9 cellular contexts compared by ENCODE assay signal in genomic region chr11:86799680-86800075, GRCh38. TPM values are rescaled to one million over a fixed set of nuclear protein-coding genes. Genes with fewer than 3 reads are reported as not detected.
DNase-seq lines count a peak whose midpoint lies in the region; ATAC-seq and TF ChIP-seq lines count a peak whose summit lies in the region.
"Had no signal": no experiment of that assay in that cellular context is flagged by ENCODE, and none has a peak within 500 bp of the region (broad histone marks: within the 10 kb centered on the region; RNA-seq: fewer than 3 reads in every experiment).

No MANE protein-coding gene starts in this region.

- H3K27ac Mint-ChIP-seq in T-helper 1 cell treated with Interleukin-12 subunit alpha and Interleukin-12 subunit beta and Interleukin-4 antibody, amounts not matched to agents 30 μg/mL and 1 μg/mL, for 36 hours = no peak overlapping the region

- no peaks in the 10 kb centered on the region for H3K27me3 ChIP-seq in breast epithelium
- peaks cover 41% of the 10 kb centered on the region for H3K27me3 ChIP-seq in thymus (ENCODE audit: control insufficient read depth, insufficient read depth)

- no peaks in the 10 kb centered on the region for H3K36me3 Mint-ChIP-seq in T-helper 1 cell treated with Interleukin-12 subunit alpha and Interleukin-12 subunit beta and Interleukin-4 antibody, amounts not matched to agents 30 μg/mL and 1 μg/mL, for 36 hours (ENCODE audit: low read depth)

- H3K4me3 ChIP-seq in breast epithelium = peak overlapping the region; percentile 71 to 98 (median 79)
- no peak overlapping the region for H3K4me3 ChIP-seq in thymus (ENCODE audit: low read length)

- peak overlapping the region; percentile 60 to 89 for H3K27ac ChIP-seq in breast epithelium
- peak overlapping the region; percentile 6 for H3K27ac ChIP-seq in thymus (ENCODE audit: low read depth)

- 53% methylated on average over 13 of the region's 13 CpGs for WGBS in thymus

- H3K4me1 Mint-ChIP-seq in T-helper 1 cell treated with Interleukin-12 subunit alpha and Interleukin-12 subunit beta and Interleukin-4 antibody, amounts not matched to agents 30 μg/mL and 1 μg/mL, for 36 hours (ENCODE audit: low read depth) = peaks cover 28% of the 10 kb centered on the region

- no peaks in the 10 kb centered on the region for H3K36me3 ChIP-seq in breast epithelium
- H3K36me3 ChIP-seq in thymus (ENCODE audit: control insufficient read depth, insufficient read depth) = no peaks in the 10 kb centered on the region

- peaks cover 68% of the 10 kb centered on the region for H3K27me3 Mint-ChIP-seq in T-helper 1 cell treated with Interleukin-12 subunit alpha and Interleukin-12 subunit beta and Interleukin-4 antibody, amounts not matched to agents 30 μg/mL and 1 μg/mL, for 36 hours (ENCODE audit: low read depth)

- TF ChIP-seq CTCF in breast epithelium (IDR thresholded peaks at IDR 0.05) = no peak
- TF ChIP-seq CTCF in omental fat pad (IDR thresholded peaks at IDR 0.05) = no peak

- intact Hi-C loops in breast epithelium (cut with DNase I; ENCODE audit: low total_unique reads) = no loop called here
- intact Hi-C loops in left colon (cut with DNase I, micrococcal nuclease) = no loop called here

- H3K4me3 Mint-ChIP-seq in T-helper 1 cell treated with Interleukin-12 subunit alpha and Interleukin-12 subunit beta and Interleukin-4 antibody, amounts not matched to agents 30 μg/mL and 1 μg/mL, for 36 hours = peak overlapping the region; percentile 71

- no peaks in the 10 kb centered on the region for H3K9me3 ChIP-seq in breast epithelium
- no peaks in the 10 kb centered on the region for H3K9me3 ChIP-seq in thymus (ENCODE audit: control insufficient read depth)

- DNase-seq in T-helper 1 cell (no peak), breast epithelium (ENCODE audit: low spot score in 2 of 2) (no peak), left colon (peak; percentile 33 to 42), omental fat pad (ENCODE audit: low spot score) (no peak)
- DNase-seq: DND-41 had no signal

- no peaks in the 10 kb centered on the region for H3K4me1 ChIP-seq in breast epithelium
- no peaks in the 10 kb centered on the region for H3K4me1 ChIP-seq in thymus (ENCODE audit: control insufficient read depth, insufficient read depth, low read length)

- TF ChIP-seq POLR2A in breast epithelium (IDR thresholded peaks at IDR 0.05) = no peak

- ATAC-seq in left colon (peak; percentile 7), GM19395 (IDR thresholded peaks at IDR 0.05; ENCODE audit: unreplicated experiment) (no peak), HG02884 (IDR thresholded peaks at IDR 0.05; ENCODE audit: unreplicated experiment) (no peak), omental fat pad (ENCODE audit: low FRiP score) (no peak)

- H3K9me3 Mint-ChIP-seq in T-helper 1 cell treated with Interleukin-12 subunit alpha and Interleukin-12 subunit beta and Interleukin-4 antibody, amounts not matched to agents 30 μg/mL and 1 μg/mL, for 36 hours = no peaks in the 10 kb centered on the region

RNA-seq across cellular contexts. Expression of gene PRSS23, which starts 0.7 kb away (rescaled TPM):
- 10 to 100 TPM; 25.2 to 53.7 (median 33.0) TPM for total RNA-seq in breast epithelium
- total RNA-seq in left colon = 100 to 1,000 TPM in 1 of 2 donors, 10 to 100 TPM in 1; 54.3 to 124 TPM
- 22.4 TPM for polyA plus RNA-seq in thymus
- 10 to 100 TPM; 35.9 to 66.2 (median 50.3) TPM for total RNA-seq in omental fat pad

Comparison
In these comparisons a context has a peak if more than half of its experiments do, and no peak if none do; other contexts are left out.
1. DNase-seq: peak in left colon (2 of 2); none in T-helper 1 cell (0 of 5), breast epithelium (0 of 2) and omental fat pad (single experiment).